Comparison of ENCODE assay signal across 17 cellular contexts in the genomic region with DNA sequence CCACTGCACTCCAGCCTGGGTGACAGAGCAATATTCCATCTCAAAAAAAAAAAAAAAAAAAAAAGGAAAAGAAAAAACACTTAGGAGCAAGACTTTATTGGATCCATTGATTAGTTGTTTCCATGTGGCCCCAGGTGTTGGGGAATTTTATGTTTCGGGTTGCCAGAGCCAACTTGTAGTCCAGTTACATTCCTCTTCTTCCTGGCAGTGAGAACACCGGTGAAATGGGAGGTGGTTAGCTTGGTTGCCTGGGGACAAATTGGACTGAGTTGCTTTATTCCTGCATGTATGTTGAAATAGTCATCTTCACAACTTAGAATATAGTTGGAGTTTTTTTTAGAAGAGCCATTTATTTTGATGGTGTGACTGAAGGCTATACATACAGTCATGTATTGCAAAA. TPM values are rescaled to one million over a fixed set of nuclear protein-coding genes. Genes with fewer than 3 reads are reported as not detected.
DNase-seq lines count a peak whose midpoint lies in the region; ATAC-seq and TF ChIP-seq lines count a peak whose summit lies in the region.
"Had no signal": no experiment of that assay in that cellular context is flagged by ENCODE, and none has a peak within 500 bp of the region (broad histone marks: within the 10 kb centered on the region; RNA-seq: fewer than 3 reads in every experiment).

No MANE protein-coding gene starts in this region.

- H3K4me2 ChIP-seq in IMR-90 (ENCODE audit: low read depth, low read length): no peak overlapping the region

- no peak overlapping the region for H2BK120ac ChIP-seq in IMR-90 (ENCODE audit: low read depth, low read length)

- intact Hi-C loops in IMR-90 (cut with micrococcal nuclease): no loop called here
- intact Hi-C loops in body of pancreas (cut with DNase I): no loop called here

- TF ChIP-seq RAD21 in IMR-90 (IDR thresholded peaks at IDR 0.05; ENCODE audit: low read length): no peak

- CTCF ChIA-PET in IMR-90 (lab: Yijun Ruan, JAX): no interaction called here

- H3K9me3 ChIP-seq in IMR-90 (ENCODE audit: control insufficient read depth, insufficient read depth, low read length) (no peaks in the 10 kb centered on the region), body of pancreas (no peaks in the 10 kb centered on the region)
- H3K9me3 ChIP-seq: left ventricle myocardium inferior, stomach, vagina had no signal

- POLR2A ChIA-PET in IMR-90 (lab: Charles Lee; ENCODE audit: unreplicated experiment): no interaction called here

- H2BK5ac ChIP-seq in IMR-90 (ENCODE audit: low read depth, low read length, poor library complexity, severe bottlenecking): no peak overlapping the region

- H3K56ac ChIP-seq in IMR-90 (ENCODE audit: extremely low read depth, insufficient read depth, low read length): no peak overlapping the region

- H3K79me1 ChIP-seq in IMR-90 (ENCODE audit: low read depth in 1 of 2, low read length in 2 of 2): peaks cover 29 to 82% of the 10 kb centered on the region in 2 experiments

- H3K18ac ChIP-seq in IMR-90 (ENCODE audit: low read depth, low read length): no peak overlapping the region

- H2BK15ac ChIP-seq in IMR-90 (ENCODE audit: low read depth, low read length): no peak overlapping the region

- BruUV-seq in IMR-90 (replicated peaks; lab: Mats Ljungman, UMichigan): no TSS peak

- H3K9me1 ChIP-seq in IMR-90 (ENCODE audit: insufficient read depth, low read length): peaks cover 13% of the 10 kb centered on the region

- no peak overlapping the region for H2AFZ ChIP-seq in IMR-90 (replicated peaks; ENCODE audit: low read length, poor library complexity)

- dilution Hi-C loops in IMR-90 (cut with HindIII; ENCODE audit: low sequenced_read_pairs, unreplicated experiment): no loop called here

- H4K5ac ChIP-seq in IMR-90 (ENCODE audit: low read depth, low read length): no peak overlapping the region

- TF ChIP-seq POLR2A in IMR-90 (IDR thresholded peaks at IDR 0.05; ENCODE audit: low read depth, low read length) (no peak), body of pancreas (IDR thresholded peaks at IDR 0.05) (no peak)

- H2AK5ac ChIP-seq in IMR-90 (ENCODE audit: low read depth, low read length): no peak overlapping the region

- peaks cover 72% of the 10 kb centered on the region for H4K20me1 ChIP-seq in IMR-90 (ENCODE audit: insufficient read depth, low read length)

- in situ Hi-C loops in IMR-90 (cut with MboI; ENCODE audit: low sequenced_read_pairs): no loop called here

- H3K27me3 ChIP-seq in IMR-90 (ENCODE audit: control insufficient read depth, insufficient read depth, low read length) (no peaks in the 10 kb centered on the region), body of pancreas (no peaks in the 10 kb centered on the region)
- H3K27me3 ChIP-seq: stomach, vagina had no signal

- DNase-seq in AG08395 (ENCODE audit: low spot score) (peak; percentile 27), IMR-90 (no peak), body of pancreas (peak in 3 of 4 donors; percentile 10 to 28 (median 17)), kidney tubule cell (ENCODE audit: low spot score) (peak; percentile 23), NCI-H1436 (lab: John Stamatoyannopoulos, UW) (no peak)
- DNase-seq: anterior cingulate cortex; KG1; left ventricle myocardium inferior; naive thymus-derived CD4-positive, alpha-beta T cell; NCI-H187 treated with DMSO at 0.1 percent for 48 hours; NCI-H524 treated with DMSO at 0.1 percent for 48 hours; stomach had no signal

- H3K27ac ChIP-seq in IMR-90 (ENCODE audit: insufficient read depth, low read length): no peak overlapping the region
- peak overlapping the region in 1 of 4 donors; percentile 7 for H3K27ac ChIP-seq in body of pancreas
- H3K27ac ChIP-seq: left ventricle myocardium inferior, stomach, vagina had no signal

- ATAC-seq in IMR-90 (ENCODE audit: low read depth) (no peak), body of pancreas (peak; percentile 58), GM18498 (IDR thresholded peaks at IDR 0.05; ENCODE audit: unreplicated experiment) (no peak), HG03354 (IDR thresholded peaks at IDR 0.05; ENCODE audit: poor library complexity, severe bottlenecking, unreplicated experiment) (no peak), HG03045 (IDR thresholded peaks at IDR 0.05; ENCODE audit: unreplicated experiment) (no peak)
- ATAC-seq: activated CD4-positive, CD25-positive, alpha-beta regulatory T cell treated with anti-CD3 and anti-CD28 coated beads, Interleukin-2, amount 50 U/mL, for 24 hours; naive thymus-derived CD4-positive, alpha-beta T cell had no signal

- H4K91ac ChIP-seq in IMR-90 (ENCODE audit: insufficient read depth, low read depth, low read length): no peak overlapping the region

- no peak overlapping the region for H4K8ac ChIP-seq in IMR-90 (ENCODE audit: low read depth in 2 of 2, low read length in 2 of 2)

- H3K9ac ChIP-seq in IMR-90 (ENCODE audit: low read depth, low read length): no peak overlapping the region

- no peak overlapping the region for H2AK9ac ChIP-seq in IMR-90 (replicated peaks; ENCODE audit: low read depth, low read length, poor library complexity)

- H3K23ac ChIP-seq in IMR-90 (ENCODE audit: low read depth, low read length): no peak overlapping the region

- WGBS in IMR-90 (ENCODE audit: extremely low coverage in 2 of 2, insufficient read length in 1 of 2), 2 experiments: no CpG with 5 or more reads among the region's 2 CpGs
- 53 to 63% methylated on average over 2 of the region's 2 CpGs for WGBS in body of pancreas, 2 donors

- no peak overlapping the region; the same call in 1 of the 2 replicates for H3K14ac ChIP-seq in IMR-90 (replicated peaks; ENCODE audit: low read depth, low read length)

- H2BK20ac ChIP-seq in IMR-90 (ENCODE audit: low read depth, low read length): no peak overlapping the region

- H3K4me1 ChIP-seq in IMR-90 (ENCODE audit: control insufficient read depth, insufficient read depth, low read length) (peaks cover 8% of the 10 kb centered on the region), body of pancreas (peaks cover 7% of the 10 kb centered on the region)

- TF ChIP-seq CTCF in IMR-90 (conservative IDR thresholded peaks at IDR 0.05; ENCODE audit: low read depth, low read length) (no peak), body of pancreas (IDR thresholded peaks at IDR 0.05) (no peak)

- H3K36me3 ChIP-seq in IMR-90 (ENCODE audit: control insufficient read depth, insufficient read depth, low read length) (no peaks in the 10 kb centered on the region), body of pancreas (replicated peaks in 1 of 2; ENCODE audit: insufficient read depth in 1 of 2, low read depth in 2 of 2) (no peaks in the 10 kb centered on the region)
- H3K36me3 ChIP-seq: left ventricle myocardium inferior, vagina had no signal

- no peak overlapping the region for H3K4ac ChIP-seq in IMR-90 (ENCODE audit: low read depth, low read length)

- H3K4me3 ChIP-seq in IMR-90 (ENCODE audit: insufficient read depth, low read depth, low read length) (no peak overlapping the region), body of pancreas (no peak overlapping the region)
- H3K4me3 ChIP-seq: left ventricle myocardium inferior, stomach, vagina had no signal

TF ChIP-seq in IMR-90, 13 proteins besides CTCF, POLR2A, EP300 and RAD21:
- peak; percentile 44 for TF ChIP-seq CEBPB (IDR thresholded peaks at IDR 0.05; ENCODE audit: low read depth, low read length)
- no peak for TF ChIP-seq RCOR1 (IDR thresholded peaks at IDR 0.05; ENCODE audit: insufficient replicate concordance, low read length)
TF ChIP-seq in IMR-90: peak in this region for 1.

RNA-seq across cellular contexts. Expression of gene RCOR1, which starts 12.6 kb away (rescaled TPM):
- 9.0 and 11.4 TPM in 2 replicates for total RNA-seq in IMR-90 (2012; rRNA removed)
- 8.8 and 11.2 TPM in 2 replicates for polyA plus RNA-seq in IMR-90 (2012; rRNA removed)
- 4.6 and 5.3 TPM in 2 replicates for polyA plus RNA-seq in IMR-90 (2012; cell fraction: cytosol; rRNA removed)
- polyA plus RNA-seq in IMR-90 (2012; cell fraction: nucleus; rRNA removed; ENCODE audit: low replicate concordance): 5.2 and 18.9 TPM in 2 replicates
- total RNA-seq in body of pancreas: 1 to 10 TPM; 6.3 to 6.7 TPM

Comparison
In these comparisons a context has a peak if more than half of its experiments do, and no peak if none do; other contexts are left out.
1. DNase-seq: peak in AG08395 (single experiment), body of pancreas (3 of 4) and kidney tubule cell (single experiment); none in IMR-90 (single experiment) and NCI-H1436 (single experiment).